ENCODE assay signal across 17 cellular contexts in genomic region chr1:16418823-16419425, GRCh38. TPM values are rescaled to one million over a fixed set of nuclear protein-coding genes. Genes with fewer than 3 reads are reported as not detected.
DNase-seq lines count a peak whose midpoint lies in the region; ATAC-seq and TF ChIP-seq lines count a peak whose summit lies in the region.
"Had no signal": no experiment of that assay in that cellular context is flagged by ENCODE, and none has a peak within 500 bp of the region (broad histone marks: within the 10 kb centered on the region; RNA-seq: fewer than 3 reads in every experiment).

No MANE protein-coding gene starts in this region.

- peaks cover 26% of the 10 kb centered on the region for H3K4me1 ChIP-seq in CD8-positive, alpha-beta memory T cell (ENCODE audit: insufficient read depth, low read length)
- no peaks in the 10 kb centered on the region for H3K4me1 ChIP-seq in adrenal gland (replicated peaks in 1 of 2)
- no peaks in the 10 kb centered on the region for H3K4me1 ChIP-seq in transverse colon
- H3K4me1 ChIP-seq: gastrocnemius medialis, right atrium auricular region had no signal

- H3K27me3 Mint-ChIP-seq in T-helper 1 cell treated with Interleukin-12 subunit alpha and Interleukin-12 subunit beta and Interleukin-4 antibody, amounts not matched to agents 30 μg/mL and 1 μg/mL, for 36 hours (ENCODE audit: low read depth): peaks cover 5% of the 10 kb centered on the region
- H3K27me3 Mint-ChIP-seq in CD8-positive, alpha-beta memory T cell: no peaks in the 10 kb centered on the region
- no peaks in the 10 kb centered on the region for H3K27me3 Mint-ChIP-seq in activated CD8-positive, alpha-beta T cell treated with anti-CD3 and anti-CD28 coated beads for 36 hours

- no peaks in the 10 kb centered on the region for H3K9me3 Mint-ChIP-seq in T-helper 1 cell treated with Interleukin-12 subunit alpha and Interleukin-12 subunit beta and Interleukin-4 antibody, amounts not matched to agents 30 μg/mL and 1 μg/mL, for 36 hours
- no peaks in the 10 kb centered on the region for H3K9me3 Mint-ChIP-seq in CD8-positive, alpha-beta memory T cell
- H3K9me3 Mint-ChIP-seq in activated CD8-positive, alpha-beta T cell treated with anti-CD3 and anti-CD28 coated beads for 36 hours: peaks cover 3% of the 10 kb centered on the region
- H3K9me3 Mint-ChIP-seq: endodermal cell, type B pancreatic cell had no signal

- intact Hi-C loops in activated CD8-positive, alpha-beta T cell treated with anti-CD3 and anti-CD28 coated beads for 36 hours (cut with micrococcal nuclease): no loop called here
- intact Hi-C loops in adrenal gland (cut with DNase I): loop anchor here in 1 of 2 donors (10.0 kb wide), 1 partner anchor 506 kb away; the partner anchor contains the start of gene CROCC
- intact Hi-C loops in transverse colon (cut with DNase I; ENCODE audit: low total_unique reads): no loop called here

- 74 to 85% (median 83%) methylated on average over 7 of the region's 7 CpGs for WGBS in adrenal gland, 4 donors
- whole genome bisulfite sequencing in transverse colon (ENCODE audit: low coverage in 1 of 2), 2 donors: 84 to 87% methylated on average over 7 of the region's 7 CpGs

- no peak for TF ChIP-seq CTCF in activated CD8-positive, alpha-beta T cell treated with anti-CD3 and anti-CD28 coated beads for 36 hours (IDR thresholded peaks at IDR 0.05)
- TF ChIP-seq CTCF in fibroblast of villous mesenchyme (IDR thresholded peaks at IDR 0.05; ENCODE audit: insufficient read depth, low read depth, low read length) (no peak), adrenal gland (IDR thresholded peaks at IDR 0.05) (no peak), transverse colon (IDR thresholded peaks at IDR 0.05) (no peak)

- ATAC-seq in activated CD8-positive, alpha-beta T cell treated with anti-CD3 and anti-CD28 coated beads for 36 hours: no peak
- ATAC-seq: gastrocnemius medialis, Panc1 had no signal

- in situ Hi-C loops in transverse colon (cut with MboI; ENCODE audit: low pct_ligation_motif_present in 1 of 4, low pct_unique_long_range_greater_than_20kb in 1 of 4, low sequenced_read_pairs in 3 of 4): no loop called here

- DNase-seq in T-helper 1 cell (no peak), fibroblast of villous mesenchyme (ENCODE audit: low read depth) (peak; percentile 20), adrenal gland (no peak), AG08396 (ENCODE audit: low spot score) (no peak), transverse colon (no peak)
- DNase-seq in CD8-positive, alpha-beta memory T cell: no peak
- DNase-seq in activated CD8-positive, alpha-beta T cell treated with anti-CD3 and anti-CD28 coated beads for 36 hours: peak; percentile 45
- DNase-seq: activated effector memory CD4-positive, alpha-beta T cell treated with anti-CD3 and anti-CD28 coated beads, Interleukin-2, amount 50 U/mL, for 16 hours; endodermal cell; gastrocnemius medialis; KG1; NCI-H510A had no signal

- peaks cover 28% of the 10 kb centered on the region for H3K4me1 Mint-ChIP-seq in T-helper 1 cell treated with Interleukin-12 subunit alpha and Interleukin-12 subunit beta and Interleukin-4 antibody, amounts not matched to agents 30 μg/mL and 1 μg/mL, for 36 hours (ENCODE audit: low read depth)
- peaks cover 28 to 34% (median 28%) of the 10 kb centered on the region in 3 donors for H3K4me1 Mint-ChIP-seq in CD8-positive, alpha-beta memory T cell
- peaks cover 33% of the 10 kb centered on the region for H3K4me1 Mint-ChIP-seq in activated CD8-positive, alpha-beta T cell treated with anti-CD3 and anti-CD28 coated beads for 36 hours (ENCODE audit: low read depth)

- peak overlapping the region; percentile 15 for H3K4me3 Mint-ChIP-seq in T-helper 1 cell treated with Interleukin-12 subunit alpha and Interleukin-12 subunit beta and Interleukin-4 antibody, amounts not matched to agents 30 μg/mL and 1 μg/mL, for 36 hours
- peak overlapping the region in 6 of 7 donors; percentile 6 to 56 (median 28) for H3K4me3 Mint-ChIP-seq in CD8-positive, alpha-beta memory T cell
- H3K4me3 Mint-ChIP-seq in activated CD8-positive, alpha-beta T cell treated with anti-CD3 and anti-CD28 coated beads for 36 hours: no peak overlapping the region
- H3K4me3 Mint-ChIP-seq: endodermal cell, type B pancreatic cell had no signal

- TF ChIP-seq POLR2A in adrenal gland (IDR thresholded peaks at IDR 0.05) (no peak), transverse colon (IDR thresholded peaks at IDR 0.05) (no peak)

- no peaks in the 10 kb centered on the region for H3K36me3 ChIP-seq in CD8-positive, alpha-beta memory T cell (ENCODE audit: insufficient read depth, low read length)
- H3K36me3 ChIP-seq in adrenal gland (replicated peaks in 1 of 2) (no peaks in the 10 kb centered on the region), transverse colon (no peaks in the 10 kb centered on the region)
- H3K36me3 ChIP-seq: gastrocnemius medialis, right atrium auricular region had no signal

- H3K9me3 ChIP-seq in CD8-positive, alpha-beta memory T cell (ENCODE audit: low read length): no peaks in the 10 kb centered on the region
- H3K9me3 ChIP-seq in adrenal gland (replicated peaks in 1 of 3) (no peaks in the 10 kb centered on the region), transverse colon (no peaks in the 10 kb centered on the region)
- H3K9me3 ChIP-seq: gastrocnemius medialis, right atrium auricular region had no signal

- H3K27ac Mint-ChIP-seq in T-helper 1 cell treated with Interleukin-12 subunit alpha and Interleukin-12 subunit beta and Interleukin-4 antibody, amounts not matched to agents 30 μg/mL and 1 μg/mL, for 36 hours: peak overlapping the region; percentile 29
- H3K27ac Mint-ChIP-seq in CD8-positive, alpha-beta memory T cell: peak overlapping the region in 7 of 8 donors; percentile 16 to 97 (median 62)
- peak overlapping the region; percentile 77 for H3K27ac Mint-ChIP-seq in activated CD8-positive, alpha-beta T cell treated with anti-CD3 and anti-CD28 coated beads for 36 hours
- H3K27ac Mint-ChIP-seq: endodermal cell, type B pancreatic cell had no signal

- H3K4me3 ChIP-seq in CD8-positive, alpha-beta memory T cell (ENCODE audit: low read length): no peak overlapping the region
- H3K4me3 ChIP-seq in fibroblast of villous mesenchyme (ENCODE audit: low read depth, low read length) (no peak overlapping the region), adrenal gland (no peak overlapping the region), transverse colon (no peak overlapping the region)
- H3K4me3 ChIP-seq: gastrocnemius medialis, lung, right atrium auricular region had no signal

- POLR2A ChIA-PET in CD8-positive, alpha-beta memory T cell (lab: Charles Lee): no interaction called here
- POLR2A ChIA-PET in activated CD8-positive, alpha-beta T cell treated with anti-CD3 and anti-CD28 coated beads for 36 hours (lab: Charles Lee): interaction anchor here (2.1 kb wide), 1 partner anchor 26 kb away, joined by 5 read pairs; no protein-coding TSS in a partner anchor

- no peak overlapping the region for H3K27ac ChIP-seq in CD8-positive, alpha-beta memory T cell (ENCODE audit: low read depth, low read length)
- H3K27ac ChIP-seq in adrenal gland: no peak overlapping the region
- no peak overlapping the region for H3K27ac ChIP-seq in transverse colon
- H3K27ac ChIP-seq: gastrocnemius medialis, right atrium auricular region had no signal

- H3K36me3 Mint-ChIP-seq in T-helper 1 cell treated with Interleukin-12 subunit alpha and Interleukin-12 subunit beta and Interleukin-4 antibody, amounts not matched to agents 30 μg/mL and 1 μg/mL, for 36 hours (ENCODE audit: low read depth): peaks cover 3% of the 10 kb centered on the region
- no peaks in the 10 kb centered on the region for H3K36me3 Mint-ChIP-seq in CD8-positive, alpha-beta memory T cell
- no peaks in the 10 kb centered on the region for H3K36me3 Mint-ChIP-seq in activated CD8-positive, alpha-beta T cell treated with anti-CD3 and anti-CD28 coated beads for 36 hours (ENCODE audit: low read depth)
- H3K36me3 Mint-ChIP-seq: type B pancreatic cell had no signal

- CTCF ChIA-PET in CD8-positive, alpha-beta memory T cell (lab: Charles Lee): interaction anchor here (1.0 to 3.5 kb wide), 2 partner anchors 14 to 22 kb away, joined by 3 to 16 read pairs; partner anchors contain the start of gene NECAP2
- CTCF ChIA-PET in activated CD8-positive, alpha-beta T cell treated with anti-CD3 and anti-CD28 coated beads for 36 hours (lab: Charles Lee): interaction anchor here (4.0 kb wide), 1 partner anchor 22 kb away, joined by 20 read pairs; the partner anchor contains the start of gene NECAP2

- H3K27me3 ChIP-seq in CD8-positive, alpha-beta memory T cell (ENCODE audit: insufficient read depth, low read length, poor library complexity, severe bottlenecking): no peaks in the 10 kb centered on the region
- H3K27me3 ChIP-seq in adrenal gland (no peaks in the 10 kb centered on the region), transverse colon (no peaks in the 10 kb centered on the region)
- H3K27me3 ChIP-seq: gastrocnemius medialis, right atrium auricular region had no signal

- no peak for TF ChIP-seq EP300 in transverse colon (IDR thresholded peaks at IDR 0.05; ENCODE audit: low read depth)

RNA-seq across cellular contexts. Expression of gene SPATA21, which starts 18.3 kb away (rescaled TPM):
- total RNA-seq in CD8-positive, alpha-beta memory T cell: not detected
- not detected for polyA plus RNA-seq in CD8-positive, alpha-beta memory T cell
- total RNA-seq in activated CD8-positive, alpha-beta T cell treated with anti-CD3 and anti-CD28 coated beads for 36 hours: not detected
- total RNA-seq in fibroblast of villous mesenchyme (under 0.01 TPM in 1 of 2 replicates, not detected in the other), adrenal gland (not detected), transverse colon (not detected)
- polyA plus RNA-seq in adrenal gland: under 1 TPM; 0.13 to 0.16 (median 0.16) TPM
- total RNA-seq: endodermal cell, gastrocnemius medialis, lung, right atrium auricular region had no signal

RNA-seq across cellular contexts. Expression of gene NECAP2, which starts 21.6 kb away (rescaled TPM):
- total RNA-seq in CD8-positive, alpha-beta memory T cell: 10 to 100 TPM; 79.4 to 80.5 TPM
- polyA plus RNA-seq in CD8-positive, alpha-beta memory T cell: 170 TPM
- total RNA-seq in activated CD8-positive, alpha-beta T cell treated with anti-CD3 and anti-CD28 coated beads for 36 hours: 10 to 100 TPM; 53.1 to 54.7 TPM
- total RNA-seq in fibroblast of villous mesenchyme: 90.5 and 104 TPM in 2 replicates
- total RNA-seq in adrenal gland: 10 to 100 TPM; 51.6 to 93.0 (median 63.9) TPM
- 10 to 100 TPM; 36.4 to 49.4 (median 37.5) TPM for polyA plus RNA-seq in adrenal gland
- total RNA-seq in transverse colon: 10 to 100 TPM; 34.4 to 58.2 (median 52.4) TPM

RNA-seq across cellular contexts. Expression of gene SZRD1, which starts 51.9 kb away (rescaled TPM):
- 100 to 1,000 TPM; 208 to 216 TPM for total RNA-seq in CD8-positive, alpha-beta memory T cell
- polyA plus RNA-seq in CD8-positive, alpha-beta memory T cell: 49.2 TPM
- 100 to 1,000 TPM; 175 to 177 TPM for total RNA-seq in activated CD8-positive, alpha-beta T cell treated with anti-CD3 and anti-CD28 coated beads for 36 hours
- total RNA-seq in fibroblast of villous mesenchyme: 71.5 and 72.5 TPM in 2 replicates
- total RNA-seq in adrenal gland: 100 to 1,000 TPM in 4 of 8 donors, 10 to 100 TPM in 4; 56.2 to 152 (median 116) TPM
- 10 to 100 TPM; 46.8 to 78.9 (median 64.1) TPM for polyA plus RNA-seq in adrenal gland
- total RNA-seq in transverse colon: 10 to 100 TPM; 54.6 to 66.8 (median 61.7) TPM

Comparison
In these comparisons a context has a peak if more than half of its experiments do, and no peak if none do; other contexts are left out.
1. DNase-seq: peak in activated CD8-positive, alpha-beta T cell treated with anti-CD3 and anti-CD28 coated beads for 36 hours (single experiment) and fibroblast of villous mesenchyme (single experiment); none in T-helper 1 cell (0 of 5), CD8-positive, alpha-beta memory T cell (0 of 5), adrenal gland (0 of 7), AG08396 (single experiment) and transverse colon (single experiment).
2. Peak in every context shown above with its lines, with median percentiles within 50 percentile points of each other: H3K27ac Mint-ChIP-seq.